In genomic region chr9:94950733-94951590, GRCh38 we compare ENCODE assay signal across 8 cellular contexts.
DNase-seq lines count a peak whose midpoint lies in the region; ATAC-seq lines count a peak whose summit lies in the region.

No MANE protein-coding gene starts in this region.

- CTCF ChIA-PET in CD8-positive, alpha-beta memory T cell (lab: Charles Lee), result no interaction called here

- peaks cover 0 to 8% (median 7%) of the 10 kb centered on the region in 3 donors for H3K36me3 Mint-ChIP-seq in CD8-positive, alpha-beta memory T cell

- no peak overlapping the region for H2BK15ac ChIP-seq in neuronal stem cell (ENCODE audit: low read length)

- no peak overlapping the region for H2AFZ ChIP-seq in neuronal stem cell (ENCODE audit: low read length)

- H3K27me3 Mint-ChIP-seq in CD8-positive, alpha-beta memory T cell, result no peaks in the 10 kb centered on the region

- no peak for DNase-seq in CD8-positive, alpha-beta memory T cell
- DNase-seq in NCI-H2171 treated with DMSO at 0.1 percent for 48 hours (lab: John Stamatoyannopoulos, UW), result peak; percentile 82
- DNase-seq in epithelial cell of prostate (ENCODE audit: low read depth, low spot score), result no peak
- no peak for DNase-seq in neuronal stem cell (ENCODE audit: low spot score)
- no peak for DNase-seq in GF-D8 (lab: John Stamatoyannopoulos, UW)
- DNase-seq in RKO (ENCODE audit: low spot score), result no peak

- H3K18ac ChIP-seq in neuronal stem cell (ENCODE audit: low read length), result no peak overlapping the region

- POLR2A ChIA-PET in CD8-positive, alpha-beta memory T cell (lab: Charles Lee), result no interaction called here

- H3K9me3 Mint-ChIP-seq in CD8-positive, alpha-beta memory T cell, result no peaks in the 10 kb centered on the region

- H3K14ac ChIP-seq in neuronal stem cell (ENCODE audit: low read length), result no peak overlapping the region

- peak overlapping the region; percentile 45 for H3K9ac ChIP-seq in neuronal stem cell (ENCODE audit: low read depth, low read length, poor library complexity)

- H3K4me1 Mint-ChIP-seq in CD8-positive, alpha-beta memory T cell, result peaks cover 32 to 42% (median 37%) of the 10 kb centered on the region in 3 donors

- H3K36me3 ChIP-seq in CD8-positive, alpha-beta memory T cell (ENCODE audit: insufficient read depth, low read length), result no peaks in the 10 kb centered on the region
- peaks cover 0 to 9% of the 10 kb centered on the region in 2 donors for H3K36me3 ChIP-seq in neuronal stem cell (replicated peaks in 1 of 2; ENCODE audit: control insufficient read depth in 2 of 2, insufficient read depth in 2 of 2, low read length in 2 of 2)

- H3K23ac ChIP-seq in neuronal stem cell (ENCODE audit: low read depth, low read length, poor library complexity), result no peak overlapping the region

- no peak overlapping the region for H2BK120ac ChIP-seq in neuronal stem cell (ENCODE audit: low read depth, low read length)

- H3K4me1 ChIP-seq in CD8-positive, alpha-beta memory T cell (ENCODE audit: insufficient read depth, low read length), result peaks cover 32% of the 10 kb centered on the region
- peaks cover 10 to 16% of the 10 kb centered on the region in 2 donors for H3K4me1 ChIP-seq in neuronal stem cell (ENCODE audit: control insufficient read depth in 2 of 2, insufficient read depth in 1 of 2, low read depth in 1 of 2, low read length in 2 of 2)

- H3K79me1 ChIP-seq in neuronal stem cell (ENCODE audit: low read depth, low read length), result no peaks in the 10 kb centered on the region

- no peak overlapping the region for H3K4me3 ChIP-seq in CD8-positive, alpha-beta memory T cell (ENCODE audit: low read length)
- no peak overlapping the region for H3K4me3 ChIP-seq in neuronal stem cell (ENCODE audit: low read length in 2 of 2)

- H3K27ac Mint-ChIP-seq in CD8-positive, alpha-beta memory T cell, result peak overlapping the region in 6 of 8 donors; percentile 30 to 95 (median 58)

- H2BK12ac ChIP-seq in neuronal stem cell (ENCODE audit: low read length), result no peak overlapping the region

- H3K27ac ChIP-seq in CD8-positive, alpha-beta memory T cell (ENCODE audit: low read depth, low read length), result no peak overlapping the region
- H3K27ac ChIP-seq in epithelial cell of prostate, result peak overlapping the region; percentile 78
- no peak overlapping the region for H3K27ac ChIP-seq in neuronal stem cell (replicated peaks; ENCODE audit: low read length)

- no peak overlapping the region for H3K4ac ChIP-seq in neuronal stem cell (ENCODE audit: low read length)

- no CpG with 5 or more reads among the region's 7 CpGs for WGBS in neuronal stem cell (ENCODE audit: extremely low coverage in 2 of 2, insufficient read length in 2 of 2, insufficient replicate concordance in 1 of 2), 2 donors

- H4K91ac ChIP-seq in neuronal stem cell (ENCODE audit: low read depth, low read length, poor library complexity), result no peak overlapping the region

- H3K9me3 ChIP-seq in CD8-positive, alpha-beta memory T cell (ENCODE audit: low read length), result no peaks in the 10 kb centered on the region
- H3K9me3 ChIP-seq in neuronal stem cell (replicated peaks in 1 of 2; ENCODE audit: control insufficient read depth in 2 of 2, insufficient read depth in 1 of 2, low read depth in 1 of 2, low read length in 2 of 2), result no peaks in the 10 kb centered on the region

- H3K4me3 Mint-ChIP-seq in CD8-positive, alpha-beta memory T cell, result peak overlapping the region in 6 of 7 donors; percentile 42 to 71 (median 68)

- no peaks in the 10 kb centered on the region for H3K27me3 ChIP-seq in CD8-positive, alpha-beta memory T cell (ENCODE audit: insufficient read depth, low read length, poor library complexity, severe bottlenecking)
- no peaks in the 10 kb centered on the region for H3K27me3 ChIP-seq in neuronal stem cell (ENCODE audit: control insufficient read depth in 3 of 3, insufficient read depth in 3 of 3, low read depth in 1 of 3, low read length in 3 of 3)

- no peak overlapping the region for H4K8ac ChIP-seq in neuronal stem cell (ENCODE audit: low read depth, low read length)

- H2BK5ac ChIP-seq in neuronal stem cell (ENCODE audit: low read length), result no peak overlapping the region

- H3K4me2 ChIP-seq in neuronal stem cell (ENCODE audit: insufficient read depth, low read length, poor library complexity, severe bottlenecking), result no peak overlapping the region

- ATAC-seq in HG03520 (IDR thresholded peaks at IDR 0.05; ENCODE audit: unreplicated experiment) (no peak), HG03521 (IDR thresholded peaks at IDR 0.05; ENCODE audit: unreplicated experiment) (no peak)

- H2AK5ac ChIP-seq in neuronal stem cell (ENCODE audit: low read depth, low read length), result no peak overlapping the region
